7 cellular contexts compared by ENCODE assay signal in genomic region chr3:50604110-50604621, GRCh38. TPM values are rescaled to one million over a fixed set of nuclear protein-coding genes. Genes with fewer than 3 reads are reported as not detected.
A peak's percentile ranks its signal among the peaks of the same experiment; 100 is the strongest.
DNase-seq lines count a peak whose midpoint lies in the region; ATAC-seq and TF ChIP-seq lines count a peak whose summit lies in the region.
"Had no signal": no experiment of that assay in that cellular context is flagged by ENCODE, and none has a peak within 500 bp of the region (broad histone marks: within the 10 kb centered on the region; RNA-seq: fewer than 3 reads in every experiment).

No MANE protein-coding gene starts in this region.

- peaks cover 0 to 53% (median 28%) of the 10 kb centered on the region in 9 donors for H3K36me3 ChIP-seq in heart left ventricle
- H3K36me3 ChIP-seq in transverse colon = peaks cover 0 to 7% (median 0%) of the 10 kb centered on the region in 4 donors

- ATAC-seq in heart left ventricle (no peak), left cardiac atrium (no peak)

- in situ Hi-C loops in transverse colon (cut with MboI; ENCODE audit: low pct_ligation_motif_present in 1 of 4, low pct_unique_long_range_greater_than_20kb in 1 of 4, low sequenced_read_pairs in 3 of 4) = loop anchor here in 2 of 4 donors (25.0 kb wide), 1 partner anchor 783 kb away; the partner anchor contains the start of genes MANF (in 2 of the 2) and RBM15B (in 2 of the 2)

- peaks cover 4 to 7% (median 5%) of the 10 kb centered on the region in 3 donors for H3K27me3 Mint-ChIP-seq in immature natural killer cell (ENCODE audit: low read depth in 3 of 3)

- H3K27ac ChIP-seq in heart left ventricle = peak overlapping the region in 11 of 12 donors; percentile 96 to 100 (median 99)
- H3K27ac ChIP-seq in transverse colon = peak overlapping the region in 3 of 4 donors; percentile 92 to 98 (median 97)

- peak overlapping the region; percentile 81 to 96 (median 90) for H3K27ac Mint-ChIP-seq in immature natural killer cell

- TF ChIP-seq EP300 in transverse colon (IDR thresholded peaks at IDR 0.05; ENCODE audit: low read depth) = no peak

- TF ChIP-seq POLR2A in heart left ventricle (IDR thresholded peaks at IDR 0.05) (no peak), transverse colon (IDR thresholded peaks at IDR 0.05) (no peak)

- WGBS in heart left ventricle, 4 donors = 59 to 69% (median 66%) methylated on average over 5 of the region's 5 CpGs
- 87% methylated on average over 5 of the region's 5 CpGs; no CpG with 5 or more reads in 1 of the 2 donors for WGBS in transverse colon (ENCODE audit: low coverage in 1 of 2), 2 donors

- peak overlapping the region; percentile 1 to 68 (median 34) for H3K4me3 Mint-ChIP-seq in immature natural killer cell

- peaks cover 35 to 42% (median 38%) of the 10 kb centered on the region in 3 donors for H3K36me3 Mint-ChIP-seq in immature natural killer cell

- peaks cover 97 to 99% of the 10 kb centered on the region in 2 donors for H3K4me1 Mint-ChIP-seq in immature natural killer cell

- no peaks in the 10 kb centered on the region for H3K27me3 ChIP-seq in heart left ventricle
- H3K27me3 ChIP-seq in transverse colon = no peaks in the 10 kb centered on the region

- H3K9me3 ChIP-seq in heart left ventricle (no peaks in the 10 kb centered on the region), transverse colon (no peaks in the 10 kb centered on the region)

- intact Hi-C loops in heart left ventricle (cut with DNase I) = no loop called here
- intact Hi-C loops in left cardiac atrium (cut with DNase I) = no loop called here
- intact Hi-C loops in transverse colon (cut with DNase I; ENCODE audit: low total_unique reads) = no loop called here

- DNase-seq in heart left ventricle (peak in 1 of 5 donors; percentile 16), left cardiac atrium (no peak), immature natural killer cell (no peak), transverse colon (no peak), epidermal melanocyte (ENCODE audit: insufficient read length, low spot score) (no peak), NCI-H524 (lab: John Stamatoyannopoulos, UW) (no peak)
- DNase-seq: NCI-H82 had no signal

- no peak overlapping the region for H3K4me3 ChIP-seq in heart left ventricle
- H3K4me3 ChIP-seq in transverse colon = no peak overlapping the region

- TF ChIP-seq CTCF in heart left ventricle (IDR thresholded peaks at IDR 0.05) (no peak), transverse colon (IDR thresholded peaks at IDR 0.05) (no peak)

- peaks cover 15 to 99% (median 90%) of the 10 kb centered on the region in 12 donors for H3K4me1 ChIP-seq in heart left ventricle
- H3K4me1 ChIP-seq in transverse colon = peaks cover 34 to 84% (median 55%) of the 10 kb centered on the region in 4 donors

- no peaks in the 10 kb centered on the region for H3K9me3 Mint-ChIP-seq in immature natural killer cell

RNA-seq across cellular contexts. Expression of gene CISH, which starts 7.4 kb away (rescaled TPM):
- 10 to 100 TPM; 10.1 to 57.0 (median 20.3) TPM for total RNA-seq in heart left ventricle
- polyA plus RNA-seq in heart left ventricle = 10 to 100 TPM in 1 of 2 donors, 1 to 10 TPM in 1; 6.9 to 30.1 TPM
- 10 to 100 TPM in 1 of 2 donors, 1 to 10 TPM in 1; 10.0 to 41.9 TPM for total RNA-seq in left cardiac atrium
- 10 to 100 TPM in 1 of 3 donors, 1 to 10 TPM in 2; 4.5 to 23.2 (median 7.3) TPM for polyA plus RNA-seq in immature natural killer cell
- 10 to 100 TPM in 2 of 4 donors, 1 to 10 TPM in 2; 3.0 to 15.9 (median 9.2) TPM for total RNA-seq in transverse colon

RNA-seq across cellular contexts. Expression of gene MAPKAPK3, which starts 12.8 kb away (rescaled TPM):
- total RNA-seq in heart left ventricle (100 to 1,000 TPM; 239 to 398 (median 316) TPM), left cardiac atrium (100 to 1,000 TPM; 170 to 177 TPM), transverse colon (10 to 100 TPM; 21.3 to 37.8 (median 26.9) TPM)
- polyA plus RNA-seq in heart left ventricle (100 to 1,000 TPM; 226 to 247 TPM), immature natural killer cell (10 to 100 TPM; 57.2 to 92.0 (median 91.2) TPM)

RNA-seq across cellular contexts. Expression of gene HEMK1, which starts 34.8 kb away (rescaled TPM):
- total RNA-seq in heart left ventricle = 10 to 100 TPM in 7 of 9 donors, 1 to 10 TPM in 2; 7.8 to 19.7 (median 13.8) TPM
- 10 to 100 TPM; 10.9 to 16.7 TPM for polyA plus RNA-seq in heart left ventricle
- total RNA-seq in left cardiac atrium = 10 to 100 TPM; 11.8 to 19.7 TPM
- polyA plus RNA-seq in immature natural killer cell = 10 to 100 TPM; 18.3 to 54.9 (median 29.7) TPM
- 10 to 100 TPM in 1 of 4 donors, 1 to 10 TPM in 3; 7.3 to 11.6 (median 7.9) TPM for total RNA-seq in transverse colon

RNA-seq across cellular contexts. Expression of gene C3orf18, which starts 36.6 kb away (rescaled TPM):
- 10 to 100 TPM; 25.4 to 56.8 (median 40.0) TPM for total RNA-seq in heart left ventricle
- 10 to 100 TPM; 28.7 to 28.9 TPM for polyA plus RNA-seq in heart left ventricle
- 10 to 100 TPM; 29.7 to 32.3 TPM for total RNA-seq in left cardiac atrium
- 10 to 100 TPM in 2 of 3 donors, 1 to 10 TPM in 1; 8.8 to 28.8 (median 11.5) TPM for polyA plus RNA-seq in immature natural killer cell
- 10 to 100 TPM in 1 of 4 donors, 1 to 10 TPM in 3; 1.9 to 10.2 (median 4.3) TPM for total RNA-seq in transverse colon

Comparison
In these comparisons a context has a peak if more than half of its experiments do, and no peak if none do; other contexts are left out.
1. RNA of gene MAPKAPK3, which starts 12.8 kb away (total RNA-seq): 239 to 398 TPM in heart left ventricle and 170 to 177 TPM in left cardiac atrium; 21.3 to 37.8 TPM in transverse colon; every median in the first group is over 4 times any median in the second.